In genomic region chr17:20257008-20257407, GRCh38 we compare ENCODE assay signal across 10 cellular contexts.
"Had no signal": no experiment of that assay in that cellular context is flagged by ENCODE, and none has a peak within 500 bp of the region (broad histone marks: within the 10 kb centered on the region; RNA-seq: fewer than 3 reads in every experiment).

No MANE protein-coding gene starts in this region.

- H3K27ac ChIP-seq: GM23248, HL-60 had no signal

- FAIRE-seq: K562 had no signal

- ATAC-seq: HCT116, K562 had no signal

- H3K4me3 Mint-ChIP-seq: HFFc6 had no signal

- H2AFZ ChIP-seq: GM23248 had no signal

- H3K9me3 Mint-ChIP-seq: HFFc6 had no signal

- H3K9me3 ChIP-seq: HAP-1 had no signal

- H3K27ac Mint-ChIP-seq: HFFc6 had no signal

- H3K9ac ChIP-seq: GM23248 had no signal

- H3K4me3 ChIP-seq: GM23248, HAP-1, K562 had no signal

- DNase-seq: GM23248, GOT3, H7, HFFc6, IMR-90, KG1 had no signal
